In the genomic region with DNA sequence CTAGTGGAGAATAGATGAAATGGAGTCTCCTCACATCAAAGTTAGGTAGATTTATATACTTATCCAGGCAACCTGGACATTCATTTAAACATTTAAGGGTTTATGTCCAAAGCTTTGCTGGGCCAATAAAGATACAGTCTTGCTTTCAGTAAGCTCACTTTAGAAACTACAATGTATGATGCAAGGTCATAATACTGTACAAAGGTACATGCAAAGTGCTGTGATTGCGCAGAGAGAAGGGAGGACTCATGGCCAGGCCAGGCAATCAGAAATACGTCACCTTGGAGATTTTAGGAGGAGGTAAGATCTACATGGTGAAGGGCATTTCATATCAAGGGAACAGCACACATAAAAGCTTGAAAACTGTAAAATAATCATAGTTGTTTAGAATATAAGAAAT, we compare ENCODE assay signal across 24 cellular contexts.
"Had no signal": no experiment of that assay in that cellular context is flagged by ENCODE, and none has a peak within 500 bp of the region (broad histone marks: within the 10 kb centered on the region; RNA-seq: fewer than 3 reads in every experiment).

No MANE protein-coding gene starts in this region.

- H3K4me2 ChIP-seq: PC-9 had no signal

- H3K27ac ChIP-seq: cardiac muscle cell, PC-9, SK-N-MC had no signal

- DNase-seq: activated CD4-positive, alpha-beta memory T cell treated with anti-CD3 and anti-CD28 coated beads for 36 hours; activated CD4-positive, alpha-beta T cell treated with anti-CD3 and anti-CD28 coated beads, Interleukin-2, amount 10 ng/mL, durations not matched to agents 7 days and 5 days; activated CD4-positive, CD25-positive, alpha-beta regulatory T cell; activated CD8-positive, alpha-beta memory T cell treated with anti-CD3 and anti-CD28 coated beads for 24 hours; activated gamma-delta T cell; activated naive CD4-positive, alpha-beta T cell treated with anti-CD3 and anti-CD28 coated beads for 36 hours; activated T-cell treated with anti-CD3 and anti-CD28 coated beads, Interleukin-2, amount 50 U/mL, for 48 hours; amygdala; cerebellar nuclear complex; MG63; NCI-H1105 treated with DMSO at 0.1 percent for 48 hours; NCI-H1436 treated with DMSO at 0.1 percent for 48 hours; NCI-H187; NCI-H2081; PC-9; SHP77 treated with DMSO at 0.1 percent for 48 hours; T-cell; T-helper 2 cell; T1000 had no signal

- H2AFZ ChIP-seq: PC-9 had no signal

- ATAC-seq: activated T-helper 17 cell treated with anti-CD3 and anti-CD28 coated beads, Interleukin-2, amount 50 U/mL, for 72 hours; T-cell had no signal

- FAIRE-seq: astrocyte, TTC549 had no signal

- H3K36me3 ChIP-seq: cardiac muscle cell, MG63 had no signal

- H3K9me3 ChIP-seq: MG63 had no signal

- H3K27me3 ChIP-seq: cardiac muscle cell had no signal

- H3K4me3 ChIP-seq: cardiac muscle cell, MG63, PC-9, SK-N-MC had no signal
